ENCODE assay signal across 1 cellular context in genomic region chr1:27526569-27527222, GRCh38.
TF ChIP-seq lines count a peak whose summit lies in the region.

No MANE protein-coding gene starts in this region.

TF ChIP-seq in GM12878, 131 proteins besides CTCF, POLR2A, EP300 and RAD21 (continued from another document):
- no peak for TF ChIP-seq MAX (IDR thresholded peaks at IDR 0.05; ENCODE audit: low read depth, low read length)
- no peak for TF ChIP-seq BMI1 (IDR thresholded peaks at IDR 0.05; ENCODE audit: borderline replicate concordance)
- TF ChIP-seq RAD51 (IDR thresholded peaks at IDR 0.05) = no peak
- TF ChIP-seq ATF7 (IDR thresholded peaks at IDR 0.05; ENCODE audit: low read depth) = 0 out of 2 replicates have a peak, but pooled peaks have one; percentile 15
- TF ChIP-seq NR2C1 (IDR thresholded peaks at IDR 0.05) = no peak
- TF ChIP-seq MLLT1 (IDR thresholded peaks at IDR 0.05) = peak; percentile 88
- no peak for TF ChIP-seq USF1 (IDR thresholded peaks at IDR 0.05; ENCODE audit: borderline replicate concordance, extremely low read length, insufficient read depth, low read depth, low read length)
- TF ChIP-seq BACH1 (IDR thresholded peaks at IDR 0.05; ENCODE audit: borderline replicate concordance) = no peak
- TF ChIP-seq CBFB (IDR thresholded peaks at IDR 0.05; ENCODE audit: low read depth) = no peak
- no peak for TF ChIP-seq E2F4 (IDR thresholded peaks at IDR 0.05; ENCODE audit: low read depth, low read length)
- TF ChIP-seq MYC (IDR thresholded peaks at IDR 0.05; ENCODE audit: insufficient read depth, insufficient read length, insufficient replicate concordance, low read length, severe bottlenecking) = no peak
- TF ChIP-seq RUNX3 (IDR thresholded peaks at IDR 0.05; ENCODE audit: low read length) = no peak
- TF ChIP-seq NFYA (IDR thresholded peaks at IDR 0.05; ENCODE audit: borderline replicate concordance, low read depth, low read length) = no peak
- TF ChIP-seq IKZF2 (IDR thresholded peaks at IDR 0.05) = peak in 1 of 2 experiments; percentile 15; a peak in 1 of 4 replicates
- TF ChIP-seq FOXM1 (IDR thresholded peaks at IDR 0.05; ENCODE audit: low read depth, low read length) = no peak
- TF ChIP-seq TARDBP (IDR thresholded peaks at IDR 0.05; ENCODE audit: borderline replicate concordance) = no peak
- TF ChIP-seq NR2F1 (conservative IDR thresholded peaks at IDR 0.05) = no peak
- no peak for TF ChIP-seq PAX8 (IDR thresholded peaks at IDR 0.05)
- TF ChIP-seq HDGF (IDR thresholded peaks at IDR 0.05) = peak; percentile 87; the same call in 1 of the 2 replicates
- TF ChIP-seq KDM1A (IDR thresholded peaks at IDR 0.05; ENCODE audit: borderline replicate concordance) = no peak
- no peak for TF ChIP-seq ZNF384 (IDR thresholded peaks at IDR 0.05; ENCODE audit: borderline replicate concordance, low read depth, low read length)
- TF ChIP-seq POU2F2 (IDR thresholded peaks at IDR 0.05; ENCODE audit: borderline replicate concordance, low read depth, low read length) = no peak
- TF ChIP-seq CREM (IDR thresholded peaks at IDR 0.05; ENCODE audit: low read depth) = peak; percentile 54; the same call in 1 of the 2 replicates
- TF ChIP-seq EED (IDR thresholded peaks at IDR 0.05; ENCODE audit: low read depth) = no peak
- TF ChIP-seq YBX1 (IDR thresholded peaks at IDR 0.05) = no peak
- TF ChIP-seq CBX5 (IDR thresholded peaks at IDR 0.05; ENCODE audit: low read depth) = no peak
- TF ChIP-seq NBN (IDR thresholded peaks at IDR 0.05) = peak; percentile 64; the same call in 1 of the 2 replicates
- 0 out of 2 replicates have a peak, but pooled peaks have one; percentile 10 for TF ChIP-seq NKRF (conservative IDR thresholded peaks at IDR 0.05)
